10 cellular contexts compared by ENCODE assay signal in the genomic region with DNA sequence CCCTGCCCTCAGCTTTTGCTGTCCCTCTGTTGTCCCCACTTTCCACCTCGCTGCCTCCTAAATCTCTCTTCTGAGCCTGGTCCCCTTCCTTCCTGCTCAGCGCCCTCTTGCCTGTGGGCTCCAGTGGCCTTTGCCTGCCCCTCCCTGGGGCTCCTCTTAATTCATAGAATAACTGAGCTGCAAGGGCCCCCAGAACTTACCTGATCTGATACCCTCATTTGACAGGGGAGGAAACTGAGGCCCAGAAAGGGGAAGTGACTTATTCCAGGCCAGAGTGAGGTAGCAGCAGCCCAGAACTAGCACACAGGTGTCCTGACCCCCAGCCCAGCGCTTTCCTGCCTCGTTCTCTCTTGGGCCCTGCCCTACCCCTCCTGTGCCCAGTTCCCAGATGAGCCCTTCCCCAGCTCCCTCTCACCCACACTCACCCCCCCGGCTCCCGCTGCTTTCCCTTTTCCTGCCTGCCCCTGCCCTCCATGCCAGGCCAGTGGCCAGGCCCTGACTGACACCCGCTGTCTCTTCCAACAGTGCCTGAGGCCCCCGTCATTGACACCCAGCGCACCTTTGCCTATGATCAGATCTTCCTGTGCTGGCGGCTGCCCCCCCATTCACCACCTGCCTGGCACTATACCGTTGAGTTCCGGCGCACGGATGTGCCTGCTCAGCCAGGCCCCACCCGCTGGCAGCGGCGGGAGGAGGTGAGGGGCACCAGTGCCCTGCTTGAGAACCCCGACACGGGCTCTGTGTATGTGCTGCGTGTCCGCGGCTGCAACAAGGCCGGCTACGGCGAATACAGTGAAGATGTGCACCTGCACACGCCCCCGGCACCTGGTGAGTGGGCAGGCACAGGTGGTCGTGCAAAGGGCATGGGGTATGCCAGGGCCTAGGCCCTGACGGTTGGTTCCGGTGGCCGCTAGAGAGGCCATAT. TPM values are rescaled to one million over a fixed set of nuclear protein-coding genes. Genes with fewer than 3 reads are reported as not detected.
A peak's percentile ranks its signal among the peaks of the same experiment; 100 is the strongest.
DNase-seq lines count a peak whose midpoint lies in the region; ATAC-seq, FAIRE-seq and TF ChIP-seq lines count a peak whose summit lies in the region.
"Had no signal": no experiment of that assay in that cellular context is flagged by ENCODE, and none has a peak within 500 bp of the region (broad histone marks: within the 10 kb centered on the region; RNA-seq: fewer than 3 reads in every experiment).

No MANE protein-coding gene starts in this region.

- H3K9me3 ChIP-seq in kidney (ENCODE audit: control insufficient read depth in 1 of 2, low read length in 2 of 2) (no peaks in the 10 kb centered on the region), upper lobe of right lung (no peaks in the 10 kb centered on the region)
- H3K9me3 ChIP-seq: lower lobe of right lung, neutrophil had no signal

- TF ChIP-seq CTCF in kidney (IDR thresholded peaks at IDR 0.05; ENCODE audit: borderline replicate concordance, extremely low read depth, insufficient read depth) = no peak
- no peak for TF ChIP-seq CTCF in upper lobe of right lung (IDR thresholded peaks at IDR 0.05)

- intact Hi-C loops in kidney (cut with DNase I) (loop anchor here (10.0 kb wide), 1 partner anchor 45 kb away; no protein-coding TSS in a partner anchor), upper lobe of right lung (cut with DNase I) (no loop called here)

- no peak for FAIRE-seq in kidney (lab: Jason Lieb, UNC)

- H3K4me3 ChIP-seq in kidney (ENCODE audit: low read length in 2 of 2) (no peak overlapping the region), upper lobe of right lung (no peak overlapping the region)

- no peaks in the 10 kb centered on the region for H3K27me3 ChIP-seq in upper lobe of right lung

- H3K4me1 ChIP-seq in kidney (ENCODE audit: control insufficient read depth in 1 of 2, insufficient read depth in 1 of 2, low read depth in 1 of 2, low read length in 2 of 2) = peaks cover 7 to 11% of the 10 kb centered on the region in 2 donors
- H3K4me1 ChIP-seq in upper lobe of right lung = peaks cover 12% of the 10 kb centered on the region

- no peak overlapping the region for H3K9ac ChIP-seq in kidney (ENCODE audit: low read length in 2 of 2)

- H3K36me3 ChIP-seq in kidney (ENCODE audit: control insufficient read depth in 1 of 2, insufficient read depth in 2 of 2, low read length in 2 of 2) (no peaks in the 10 kb centered on the region), upper lobe of right lung (no peaks in the 10 kb centered on the region)
- H3K36me3 ChIP-seq: lower lobe of right lung, neutrophil had no signal

- H3K4me3 Mint-ChIP-seq in activated T-cell treated with anti-CD3 and anti-CD28 coated beads, Interleukin-2, amount 50 U/mL, for 24 hours = no peak overlapping the region
- H3K4me3 Mint-ChIP-seq: activated naive CD8-positive, alpha-beta T cell treated with anti-CD3 and anti-CD28 coated beads for 36 hours had no signal

- peaks cover 53% of the 10 kb centered on the region for H3K36me3 Mint-ChIP-seq in activated T-cell treated with anti-CD3 and anti-CD28 coated beads, Interleukin-2, amount 50 U/mL, for 24 hours (ENCODE audit: low read depth)

- peak; percentile 16 for DNase-seq in activated T-cell treated with anti-CD3 and anti-CD28 coated beads, Interleukin-2, amount 50 U/mL, for 24 hours
- no peak for DNase-seq in activated T-cell treated with anti-CD3 and anti-CD28 coated beads, Interleukin-2, amount 50 U/mL, for 48 hours
- DNase-seq in kidney = peak; percentile 78
- peak; percentile 68 for DNase-seq in upper lobe of right lung
- no peak for DNase-seq in NCI-H1105 (lab: John Stamatoyannopoulos, UW)
- DNase-seq: activated naive CD8-positive, alpha-beta T cell treated with anti-CD3 and anti-CD28 coated beads for 36 hours; NCI-H526 treated with DMSO at 0.1 percent for 48 hours had no signal

- ATAC-seq in upper lobe of right lung (no peak), HG03460 (IDR thresholded peaks at IDR 0.05; ENCODE audit: unreplicated experiment) (no peak)

- H3K27me3 Mint-ChIP-seq in activated T-cell treated with anti-CD3 and anti-CD28 coated beads, Interleukin-2, amount 50 U/mL, for 24 hours = no peaks in the 10 kb centered on the region
- H3K27me3 Mint-ChIP-seq: activated naive CD8-positive, alpha-beta T cell treated with anti-CD3 and anti-CD28 coated beads for 36 hours had no signal

- peaks cover 24% of the 10 kb centered on the region for H3K4me1 Mint-ChIP-seq in activated T-cell treated with anti-CD3 and anti-CD28 coated beads, Interleukin-2, amount 50 U/mL, for 24 hours (ENCODE audit: low read depth)

- no peaks in the 10 kb centered on the region for H3K9me3 Mint-ChIP-seq in activated T-cell treated with anti-CD3 and anti-CD28 coated beads, Interleukin-2, amount 50 U/mL, for 24 hours
- H3K9me3 Mint-ChIP-seq: activated naive CD8-positive, alpha-beta T cell treated with anti-CD3 and anti-CD28 coated beads for 36 hours had no signal

- H3K27ac ChIP-seq in kidney (ENCODE audit: low read depth in 2 of 2, low read length in 2 of 2) (no peak overlapping the region), upper lobe of right lung (peak overlapping the region; percentile 4)
- H3K27ac ChIP-seq: neutrophil had no signal

- no peak overlapping the region for H3K27ac Mint-ChIP-seq in activated T-cell treated with anti-CD3 and anti-CD28 coated beads, Interleukin-2, amount 50 U/mL, for 24 hours
- H3K27ac Mint-ChIP-seq: activated naive CD8-positive, alpha-beta T cell treated with anti-CD3 and anti-CD28 coated beads for 36 hours had no signal

RNA-seq across cellular contexts. Expression of a gene that starts 5.7 kb away (rescaled TPM):
- 2.1 TPM for total RNA-seq in kidney
- 0.28 TPM for polyA plus RNA-seq in kidney (ENCODE audit: insufficient read depth, low read depth, low replicate concordance)
- 0.43 TPM for total RNA-seq in upper lobe of right lung

RNA-seq across cellular contexts. Expression of a gene that starts 6.3 kb away (rescaled TPM):
- total RNA-seq in kidney (198 TPM), upper lobe of right lung (130 TPM)
- polyA plus RNA-seq in kidney (ENCODE audit: insufficient read depth, low read depth, low replicate concordance) = 351 TPM

RNA-seq across cellular contexts. Expression of a gene that starts 28.3 kb away (rescaled TPM):
- total RNA-seq in kidney (33.0 TPM), upper lobe of right lung (24.9 TPM)
- 21.4 TPM for polyA plus RNA-seq in kidney (ENCODE audit: insufficient read depth, low read depth, low replicate concordance)

RNA-seq across cellular contexts. Expression of a gene that starts 29.1 kb away (rescaled TPM):
- total RNA-seq in kidney = 38.8 TPM
- polyA plus RNA-seq in kidney (ENCODE audit: insufficient read depth, low read depth, low replicate concordance) = 86.9 TPM
- 28.4 TPM for total RNA-seq in upper lobe of right lung

RNA-seq across cellular contexts. Expression of a gene that starts 39.0 kb away (rescaled TPM):
- total RNA-seq in kidney (84.4 TPM), upper lobe of right lung (71.1 TPM)
- 237 TPM for polyA plus RNA-seq in kidney (ENCODE audit: insufficient read depth, low read depth, low replicate concordance)

Comparison
In these comparisons a context has a peak if more than half of its experiments do, and no peak if none do; other contexts are left out.
1. DNase-seq: peak in activated T-cell treated with anti-CD3 and anti-CD28 coated beads, Interleukin-2, amount 50 U/mL, for 24 hours (single experiment), kidney (single experiment) and upper lobe of right lung (single experiment); none in activated T-cell treated with anti-CD3 and anti-CD28 coated beads, Interleukin-2, amount 50 U/mL, for 48 hours (0 of 2) and NCI-H1105 (single experiment).